Comparison of ENCODE assay signal across 8 cellular contexts in genomic region chrX:68432648-68433047, GRCh38. TPM values are rescaled to one million over a fixed set of nuclear protein-coding genes. Genes with fewer than 3 reads are reported as not detected.
A peak's percentile ranks its signal among the peaks of the same experiment; 100 is the strongest.
DNase-seq lines count a peak whose midpoint lies in the region; ATAC-seq and TF ChIP-seq lines count a peak whose summit lies in the region.

No MANE protein-coding gene starts in this region.

- TF ChIP-seq CTCF in gastroesophageal sphincter (IDR thresholded peaks at IDR 0.05): no peak

- no peak for TF ChIP-seq EP300 in gastroesophageal sphincter (IDR thresholded peaks at IDR 0.05)

- H3K79me1 ChIP-seq in trophoblast cell (ENCODE audit: low read length): peaks cover 4% of the 10 kb centered on the region

- no peak overlapping the region for H3K4ac ChIP-seq in trophoblast cell (ENCODE audit: low read depth, low read length)

- H4K12ac ChIP-seq in trophoblast cell (ENCODE audit: low read depth, low read length): no peak overlapping the region

- H2AFZ ChIP-seq in trophoblast cell (ENCODE audit: insufficient read depth, low read length, poor library complexity): peak overlapping the region; percentile 45

- WGBS in gastroesophageal sphincter (ENCODE audit: low coverage in 1 of 2), 2 donors: 52% methylated on average over 7 of the region's 12 CpGs; no CpG with 5 or more reads in 1 of the 2 donors
- WGBS in trophoblast cell (ENCODE audit: extremely low coverage, insufficient coverage, insufficient read length): no CpG with 5 or more reads among the region's 12 CpGs

- no peak overlapping the region for H4K91ac ChIP-seq in trophoblast cell (ENCODE audit: low read depth, low read length)

- no peak for TF ChIP-seq POLR2A in gastroesophageal sphincter (IDR thresholded peaks at IDR 0.05)

- peak overlapping the region; percentile 17 for H4K8ac ChIP-seq in trophoblast cell (ENCODE audit: low read depth, low read length)

- H3K9ac ChIP-seq in trophoblast cell (ENCODE audit: low read length): no peak overlapping the region

- no peaks in the 10 kb centered on the region for H3K9me3 ChIP-seq in gastroesophageal sphincter
- peaks cover 2% of the 10 kb centered on the region for H3K9me3 ChIP-seq in trophoblast cell (ENCODE audit: insufficient read depth, low read depth, low read length)

- H2BK5ac ChIP-seq in trophoblast cell (ENCODE audit: low read depth, low read length, poor library complexity): no peak overlapping the region

- no peak for ATAC-seq in gastroesophageal sphincter
- ATAC-seq in left lobe of liver: no peak
- ATAC-seq in HG02938 (IDR thresholded peaks at IDR 0.05; ENCODE audit: unreplicated experiment): no peak

- DNase-seq in ELF-1 (ENCODE audit: low read depth, low spot score): peak; percentile 52
- peak; percentile 24 for DNase-seq in UCSD-AML1 (lab: John Stamatoyannopoulos, UW; ENCODE audit: unreplicated experiment)
- peak in 1 of 2 donors; percentile 31 for DNase-seq in trophoblast cell
- DNase-seq in NCI-H2081 treated with DMSO at 0.1 percent for 48 hours (lab: John Stamatoyannopoulos, UW): no peak
- no peak for DNase-seq in left lobe of liver (ENCODE audit: low spot score)
- no peak for DNase-seq in DMS114 treated with DMSO at 0.1 percent for 48 hours (lab: John Stamatoyannopoulos, UW; ENCODE audit: unreplicated experiment)

- H2AK5ac ChIP-seq in trophoblast cell (ENCODE audit: low read length): no peak overlapping the region

- no peak overlapping the region for H3K14ac ChIP-seq in trophoblast cell (ENCODE audit: low read length)

- peak overlapping the region; percentile 84 for H3K4me2 ChIP-seq in trophoblast cell (ENCODE audit: low read length)

- no peak overlapping the region for H3K23ac ChIP-seq in trophoblast cell (ENCODE audit: low read length)

- peaks cover 0 to 25% (median 0%) of the 10 kb centered on the region in 3 donors for H3K4me1 ChIP-seq in gastroesophageal sphincter
- peaks cover 0 to 4% of the 10 kb centered on the region in 2 experiments for H3K4me1 ChIP-seq in trophoblast cell (ENCODE audit: control insufficient read depth in 1 of 2, insufficient read depth in 2 of 2, low read length in 2 of 2)

- H2BK120ac ChIP-seq in trophoblast cell (ENCODE audit: insufficient read depth, low read length, poor library complexity): peak overlapping the region; percentile 20

- H3K4me3 ChIP-seq in gastroesophageal sphincter (peak overlapping the region; percentile 63 to 67), trophoblast cell (ENCODE audit: low read depth, low read length) (peak overlapping the region; percentile 75)

- peak overlapping the region; percentile 32 for H3K18ac ChIP-seq in trophoblast cell (ENCODE audit: low read length)

- no peaks in the 10 kb centered on the region for H3K79me2 ChIP-seq in trophoblast cell (ENCODE audit: control insufficient read depth, insufficient read depth, low read length, poor library complexity)

- no peak overlapping the region for H2BK12ac ChIP-seq in trophoblast cell (ENCODE audit: low read length)

- H3K36me3 ChIP-seq in gastroesophageal sphincter: no peaks in the 10 kb centered on the region
- H3K36me3 ChIP-seq in trophoblast cell (ENCODE audit: control insufficient read depth in 1 of 2, insufficient read depth in 2 of 2, low read length in 2 of 2): no peaks in the 10 kb centered on the region

- H3K27ac ChIP-seq in gastroesophageal sphincter (peak overlapping the region; percentile 56 to 88 (median 86)), trophoblast cell (ENCODE audit: low read depth, low read length) (peak overlapping the region; percentile 16)

- H3K27me3 ChIP-seq in gastroesophageal sphincter: no peaks in the 10 kb centered on the region
- no peaks in the 10 kb centered on the region for H3K27me3 ChIP-seq in trophoblast cell (ENCODE audit: insufficient read depth, low read length)

RNA-seq across cellular contexts. Expression of gene OPHN1, which starts 0.6 kb away (rescaled TPM):
- total RNA-seq in gastroesophageal sphincter (10 to 100 TPM in 2 of 4 donors, 1 to 10 TPM in 2; 6.9 to 14.0 (median 10.2) TPM), left lobe of liver (1.6 TPM)
- 4.2 and 6.3 TPM in 2 replicates for polyA plus RNA-seq in trophoblast cell (2013)

Comparison
In these comparisons a context has a peak if more than half of its experiments do, and no peak if none do; other contexts are left out.
1. DNase-seq: peak in ELF-1 (single experiment) and UCSD-AML1 (single experiment); none in NCI-H2081 treated with DMSO at 0.1 percent for 48 hours (single experiment), left lobe of liver (single experiment) and DMS114 treated with DMSO at 0.1 percent for 48 hours (single experiment).